1 cellular context compared by ENCODE assay signal in genomic region chr5:138464388-138465287, GRCh38.
TF ChIP-seq lines count a peak whose summit lies in the region.

No MANE protein-coding gene starts in this region.

TF ChIP-seq in HepG2, 621 proteins besides CTCF, POLR2A, EP300 and RAD21 (continued from another document and continues in another):
- TF ChIP-seq SNAPC5 (CRISPR knock-in tag; IDR thresholded peaks at IDR 0.05; ENCODE audit: borderline replicate concordance) (no peak), MNT (IDR thresholded peaks at IDR 0.05) (no peak), ZNF605 (CRISPR knock-in tag; IDR thresholded peaks at IDR 0.05) (no peak; the same call in none of the 2 replicates), ZBTB1 (CRISPR knock-in tag; IDR thresholded peaks at IDR 0.05; ENCODE audit: borderline replicate concordance) (no peak), HOXA3 (CRISPR knock-in tag; IDR thresholded peaks at IDR 0.05) (no peak; the same call in 1 of the 2 replicates), ZBTB20 (CRISPR knock-in tag; IDR thresholded peaks at IDR 0.05; ENCODE audit: borderline replicate concordance, low read depth) (no peak), SRSF9 (IDR thresholded peaks at IDR 0.05; ENCODE audit: borderline replicate concordance, insufficient read depth, low read depth, low read length, poor library complexity, severe bottlenecking) (no peak), PLRG1 (conservative IDR thresholded peaks at IDR 0.05) (no peak), KLF13 (CRISPR knock-in tag; IDR thresholded peaks at IDR 0.05) (no peak), KMT2B (CRISPR knock-in tag; IDR thresholded peaks at IDR 0.05) (peak; percentile 38), PHB2 (IDR thresholded peaks at IDR 0.05; ENCODE audit: partially characterized antibody) (no peak), GRHL1 (CRISPR knock-in tag; conservative IDR thresholded peaks at IDR 0.05) (no peak), TIGD3 (CRISPR knock-in tag; IDR thresholded peaks at IDR 0.05; ENCODE audit: borderline replicate concordance) (no peak), ZNF256 (CRISPR knock-in tag; conservative IDR thresholded peaks at IDR 0.05) (no peak), ZEB1 (IDR thresholded peaks at IDR 0.05; ENCODE audit: insufficient replicate concordance, low read depth) (no peak), KDM3A (CRISPR knock-in tag; IDR thresholded peaks at IDR 0.05; ENCODE audit: low read depth) (no peak; the same call in none of the 2 replicates), ARID3A (IDR thresholded peaks at IDR 0.05; ENCODE audit: low read depth, low read length) (no peak), ELF3 (CRISPR knock-in tag; IDR thresholded peaks at IDR 0.05) (0 out of 2 replicates have a peak, but pooled peaks have one; percentile 16), ZNF350 (CRISPR knock-in tag; IDR thresholded peaks at IDR 0.05; ENCODE audit: borderline replicate concordance, low read depth) (0 out of 2 replicates have a peak, but pooled peaks have one; percentile 27), ZNF296 (CRISPR knock-in tag; conservative IDR thresholded peaks at IDR 0.05) (no peak), POGZ (CRISPR knock-in tag; IDR thresholded peaks at IDR 0.05) (peak; percentile 20; the same call in 1 of the 2 replicates), NRL (CRISPR knock-in tag; IDR thresholded peaks at IDR 0.05; ENCODE audit: borderline replicate concordance) (no peak; the same call in 1 of the 2 replicates), SALL1 (CRISPR knock-in tag; IDR thresholded peaks at IDR 0.05) (peak; percentile 77), MAFG (CRISPR knock-in tag; IDR thresholded peaks at IDR 0.05) (no peak), ZNF563 (CRISPR knock-in tag; IDR thresholded peaks at IDR 0.05) (peak; percentile 60; the same call in 1 of the 2 replicates), ZSCAN25 (CRISPR knock-in tag; IDR thresholded peaks at IDR 0.05) (peak; percentile 34; the same call in 1 of the 2 replicates), RXRB (CRISPR knock-in tag; IDR thresholded peaks at IDR 0.05; ENCODE audit: borderline replicate concordance) (peak; percentile 17; the same call in 1 of the 2 replicates), ZBTB37 (CRISPR knock-in tag; IDR thresholded peaks at IDR 0.05) (no peak), ZFAT (CRISPR knock-in tag; conservative IDR thresholded peaks at IDR 0.05) (no peak), NKX3-1 (CRISPR knock-in tag; IDR thresholded peaks at IDR 0.05) (0 out of 2 replicates have a peak, but pooled peaks have one; percentile 14), THAP9 (CRISPR knock-in tag; IDR thresholded peaks at IDR 0.05; ENCODE audit: borderline replicate concordance) (peak; percentile 13; the same call in 1 of the 2 replicates), KAT8 (CRISPR knock-in tag; IDR thresholded peaks at IDR 0.05) (0 out of 2 replicates have a peak, but pooled peaks have one; percentile 7), CBFB (CRISPR knock-in tag; IDR thresholded peaks at IDR 0.05) (no peak; the same call in none of the 2 replicates), E2F1 (CRISPR knock-in tag; IDR thresholded peaks at IDR 0.05) (0 out of 2 replicates have a peak, but pooled peaks have one; percentile 40), TEAD3 (CRISPR knock-in tag; optimal IDR thresholded peaks at IDR 0.05; ENCODE audit: borderline replicate concordance) (no peak), ZNF747 (CRISPR knock-in tag; IDR thresholded peaks at IDR 0.05; ENCODE audit: borderline replicate concordance) (peak; percentile 88; the same call in 1 of the 2 replicates), ZNF589 (CRISPR knock-in tag; conservative IDR thresholded peaks at IDR 0.05) (no peak), MAZ (IDR thresholded peaks at IDR 0.05; ENCODE audit: borderline replicate concordance, low read depth, low read length) (peak; percentile 94), MAZ (CRISPR knock-in tag; IDR thresholded peaks at IDR 0.05; ENCODE audit: low read depth) (peak; percentile 76), ZNF749 (CRISPR knock-in tag; IDR thresholded peaks at IDR 0.05; ENCODE audit: borderline replicate concordance) (no peak), KDM2A (CRISPR knock-in tag; IDR thresholded peaks at IDR 0.05; ENCODE audit: borderline replicate concordance, low read depth) (peak; percentile 74), BORCS8-MEF2B (CRISPR knock-in tag; IDR thresholded peaks at IDR 0.05) (peak; percentile 56; the same call in 1 of the 2 replicates), NFE2 (CRISPR knock-in tag; IDR thresholded peaks at IDR 0.05) (no peak), MAX (IDR thresholded peaks at IDR 0.05) (peak; percentile 60; the same call in 1 of the 2 replicates), TOPORS (CRISPR knock-in tag; IDR thresholded peaks at IDR 0.05) (0 out of 2 replicates have a peak, but pooled peaks have one; percentile 11), ZNF781 (CRISPR knock-in tag; IDR thresholded peaks at IDR 0.05; ENCODE audit: borderline replicate concordance, not compliant biosample characterization) (no peak), ZNF275 (CRISPR knock-in tag; IDR thresholded peaks at IDR 0.05; ENCODE audit: borderline replicate concordance) (no peak), ZNF569 (CRISPR knock-in tag; IDR thresholded peaks at IDR 0.05; ENCODE audit: borderline replicate concordance) (no peak), ZMYM4 (CRISPR knock-in tag; IDR thresholded peaks at IDR 0.05) (peak; percentile 54), HMG20A (CRISPR knock-in tag; IDR thresholded peaks at IDR 0.05; ENCODE audit: borderline replicate concordance) (no peak), ELF4 (CRISPR knock-in tag; IDR thresholded peaks at IDR 0.05; ENCODE audit: borderline replicate concordance) (peak; percentile 84), MYC (CRISPR knock-in tag; IDR thresholded peaks at IDR 0.05; ENCODE audit: borderline replicate concordance) (peak; percentile 35; the same call in 1 of the 2 replicates), ZNF124 (CRISPR knock-in tag; IDR thresholded peaks at IDR 0.05) (no peak), ZBTB3 (CRISPR knock-in tag; IDR thresholded peaks at IDR 0.05; ENCODE audit: borderline replicate concordance, low read depth) (no peak), MZF1 (CRISPR knock-in tag; IDR thresholded peaks at IDR 0.05; ENCODE audit: borderline replicate concordance) (no peak), JDP2 (CRISPR knock-in tag; IDR thresholded peaks at IDR 0.05; ENCODE audit: borderline replicate concordance) (no peak), ZNF317 (CRISPR knock-in tag; IDR thresholded peaks at IDR 0.05) (0 out of 2 replicates have a peak, but pooled peaks have one; percentile 3), ZFP37 (CRISPR knock-in tag; IDR thresholded peaks at IDR 0.05; ENCODE audit: borderline replicate concordance) (no peak), NR1H2 (CRISPR knock-in tag; IDR thresholded peaks at IDR 0.05; ENCODE audit: borderline replicate concordance, low read depth) (0 out of 2 replicates have a peak, but pooled peaks have one; percentile 20), TGIF2 (CRISPR knock-in tag; IDR thresholded peaks at IDR 0.05) (no peak), ZNF737 (CRISPR knock-in tag; IDR thresholded peaks at IDR 0.05; ENCODE audit: borderline replicate concordance) (no peak)
